14 cellular contexts compared by ENCODE assay signal in the genomic region with DNA sequence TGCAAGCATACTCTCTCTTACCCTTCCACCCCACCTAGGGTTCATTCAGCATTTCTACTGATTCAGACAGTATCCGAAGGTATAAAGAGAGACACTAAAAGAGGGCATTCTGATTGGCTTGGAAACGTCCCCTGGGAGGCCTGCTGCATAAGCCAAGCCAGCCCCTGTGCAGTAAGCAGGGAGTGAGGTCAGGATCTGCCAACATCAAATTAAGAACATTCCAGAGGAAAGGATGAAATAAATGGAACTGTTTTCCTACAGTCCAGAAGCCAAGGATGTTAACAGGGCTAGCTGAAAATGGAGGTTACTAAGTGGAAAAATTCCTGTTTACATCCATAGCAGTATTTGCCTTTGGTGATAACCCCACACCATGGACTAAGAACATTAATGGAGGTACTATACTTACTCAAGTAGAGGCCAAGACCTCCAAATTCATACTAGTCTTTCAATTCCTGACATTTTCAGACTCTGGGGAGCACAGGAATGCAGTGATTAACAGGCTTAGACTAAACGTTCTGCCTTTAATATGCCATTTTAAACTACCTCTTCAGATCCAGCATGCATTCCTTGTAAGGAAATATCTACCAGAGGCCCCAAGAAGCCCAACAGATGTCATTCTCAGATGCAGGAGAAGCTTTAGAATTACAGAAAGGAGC. TPM values are rescaled to one million over a fixed set of nuclear protein-coding genes. Genes with fewer than 3 reads are reported as not detected.
DNase-seq lines count a peak whose midpoint lies in the region; ATAC-seq and TF ChIP-seq lines count a peak whose summit lies in the region.
"Had no signal": no experiment of that assay in that cellular context is flagged by ENCODE, and none has a peak within 500 bp of the region (broad histone marks: within the 10 kb centered on the region; RNA-seq: fewer than 3 reads in every experiment).

No MANE protein-coding gene starts in this region.

- H3K4me3 ChIP-seq in HEK293 (ENCODE audit: low read depth, low read length) (no peak overlapping the region), mesodermal cell (ENCODE audit: extremely low read depth, insufficient read depth, low read length, poor library complexity, severe bottlenecking) (no peak overlapping the region), tibial artery (no peak overlapping the region), prostate gland (no peak overlapping the region)
- H3K4me3 ChIP-seq: ovary, SK-N-MC had no signal

- H3K9me3 ChIP-seq in HEK293 (ENCODE audit: control insufficient read depth, insufficient read depth, low read depth, low read length) (no peaks in the 10 kb centered on the region), mesodermal cell (ENCODE audit: control insufficient read depth, low read length) (no peaks in the 10 kb centered on the region), tibial artery (no peaks in the 10 kb centered on the region), prostate gland (no peaks in the 10 kb centered on the region)
- H3K9me3 ChIP-seq: ovary had no signal

- H3K36me3 ChIP-seq in HEK293 (ENCODE audit: control insufficient read depth in 2 of 2, insufficient read depth in 1 of 2, low read length in 2 of 2) (no peaks in the 10 kb centered on the region), mesodermal cell (ENCODE audit: control insufficient read depth, insufficient read depth, low read length) (peaks cover 10% of the 10 kb centered on the region), tibial artery (no peaks in the 10 kb centered on the region), prostate gland (no peaks in the 10 kb centered on the region)
- H3K36me3 ChIP-seq: ovary had no signal

- H3K4me1 ChIP-seq in HEK293 (ENCODE audit: control insufficient read depth, insufficient read depth, low read length): peaks cover 73% of the 10 kb centered on the region
- peaks cover 70% of the 10 kb centered on the region for H3K4me1 ChIP-seq in mesodermal cell (ENCODE audit: control insufficient read depth, insufficient read depth, low read length, poor library complexity, severe bottlenecking)
- peaks cover 0 to 100% (median 87%) of the 10 kb centered on the region in 4 donors for H3K4me1 ChIP-seq in tibial artery
- peaks cover 12% of the 10 kb centered on the region for H3K4me1 ChIP-seq in prostate gland (replicated peaks)

- intact Hi-C loops in tibial artery (cut with DNase I; ENCODE audit: low total_unique reads) (no loop called here), prostate gland (cut with DNase I) (no loop called here)

- peaks cover 2% of the 10 kb centered on the region for H3K36me3 Mint-ChIP-seq in central memory CD8-positive, alpha-beta T cell (ENCODE audit: insufficient read depth)
- H3K36me3 Mint-ChIP-seq: IgD-negative memory B cell had no signal

- no peaks in the 10 kb centered on the region for H3K27me3 Mint-ChIP-seq in central memory CD8-positive, alpha-beta T cell
- H3K27me3 Mint-ChIP-seq: IgD-negative memory B cell, memory B cell had no signal

- no peak for ATAC-seq in central memory CD8-positive, alpha-beta T cell (replicated peaks; ENCODE audit: extremely low read depth, poor library complexity, severe bottlenecking)
- no peak for ATAC-seq in omental fat pad (ENCODE audit: low FRiP score)

- WGBS in mesodermal cell (ENCODE audit: insufficient coverage in 2 of 2), 2 experiments: 61 to 72% methylated on average over 3 of the region's 3 CpGs
- 36% methylated on average over 3 of the region's 3 CpGs for WGBS in prostate gland

- H3K9me3 Mint-ChIP-seq in central memory CD8-positive, alpha-beta T cell: no peaks in the 10 kb centered on the region
- H3K9me3 Mint-ChIP-seq: memory B cell had no signal

- H3K27me3 ChIP-seq in tibial artery (no peaks in the 10 kb centered on the region), prostate gland (replicated peaks; ENCODE audit: insufficient read depth) (no peaks in the 10 kb centered on the region)
- H3K27me3 ChIP-seq: ovary had no signal

- peak overlapping the region; percentile 49 for H3K27ac Mint-ChIP-seq in central memory CD8-positive, alpha-beta T cell (ENCODE audit: low read depth)
- H3K27ac Mint-ChIP-seq: memory B cell had no signal

- TF ChIP-seq CTCF in HEK293 (tag by site-specific recombination; IDR thresholded peaks at IDR 0.05) (no peak), tibial artery (IDR thresholded peaks at IDR 0.05) (no peak), prostate gland (IDR thresholded peaks at IDR 0.05) (no peak), omental fat pad (IDR thresholded peaks at IDR 0.05) (no peak)

- H3K27ac ChIP-seq in HEK293 (ENCODE audit: extremely low read depth, low read depth, low read length) (peak overlapping the region; percentile 29; the same call in 1 of the 2 replicates), mesodermal cell (ENCODE audit: low read depth, low read length, severe bottlenecking) (peak overlapping the region; percentile 47), tibial artery (peak overlapping the region; percentile 46 to 49), caudate nucleus (ENCODE audit: low read depth, low read length) (no peak overlapping the region), prostate gland (no peak overlapping the region)
- H3K27ac ChIP-seq: ovary, SK-N-MC had no signal

- no peak for DNase-seq in central memory CD8-positive, alpha-beta T cell (ENCODE audit: low spot score in 2 of 2)
- no peak for DNase-seq in tibial artery
- no peak for DNase-seq in caudate nucleus (lab: John Stamatoyannopoulos, UW)
- DNase-seq in prostate gland (ENCODE audit: low spot score): no peak
- DNase-seq in omental fat pad (ENCODE audit: low spot score): no peak
- DNase-seq: erythroblast, NCI-H1092 treated with DMSO at 0.1 percent for 48 hours, NCI-H345, ovary had no signal

- H3K4me1 Mint-ChIP-seq in central memory CD8-positive, alpha-beta T cell: peaks cover 45% of the 10 kb centered on the region

- POLR2A ChIA-PET in HEK293 (lab: Yijun Ruan, JAX): interaction anchor here (1.2 kb wide), 1 partner anchor 33 kb away, joined by 3 read pairs; no protein-coding TSS in a partner anchor

- TF ChIP-seq POLR2A in prostate gland (IDR thresholded peaks at IDR 0.05): no peak

- CTCF ChIA-PET in HEK293 (lab: Yijun Ruan, JAX): interaction anchor here (1.0 to 1.9 kb wide), 2 partner anchors 38 kb away, joined by 3 to 4 read pairs; no protein-coding TSS in a partner anchor

- no peak overlapping the region for H3K4me3 Mint-ChIP-seq in central memory CD8-positive, alpha-beta T cell
- H3K4me3 Mint-ChIP-seq: IgD-negative memory B cell, memory B cell had no signal

TF ChIP-seq in HEK293, 187 proteins besides CTCF, POLR2A, EP300 and RAD21:
- TF ChIP-seq ZNF768 (tag by site-specific recombination; IDR thresholded peaks at IDR 0.05) (no peak), ZNF175 (tag by site-specific recombination; IDR thresholded peaks at IDR 0.05) (no peak), ZSCAN23 (tag by site-specific recombination; IDR thresholded peaks at IDR 0.05) (no peak), OSR2 (tag by site-specific recombination; IDR thresholded peaks at IDR 0.05) (peak; percentile 65), IKZF3 (tag by site-specific recombination; IDR thresholded peaks at IDR 0.05) (0 out of 2 replicates have a peak, but pooled peaks have one; percentile 7)

RNA-seq across cellular contexts. Expression of gene NPTN, which starts 34.5 kb away (rescaled TPM):
- polyA plus RNA-seq in mesodermal cell (2013, experiment 1 of 2): 148 TPM
- 150 TPM for polyA plus RNA-seq in mesodermal cell (2013, experiment 2 of 2)
- 100 to 1,000 TPM; 147 to 266 TPM for total RNA-seq in prostate gland
- 10 to 100 TPM; 66.6 to 94.3 (median 88.8) TPM for total RNA-seq in omental fat pad

Comparison
In these comparisons a context has a peak if more than half of its experiments do, and no peak if none do; other contexts are left out.
1. H3K27ac ChIP-seq: peak in HEK293 (single experiment), mesodermal cell (single experiment) and tibial artery (2 of 2); none in caudate nucleus (single experiment) and prostate gland (0 of 2).